In the genomic region with DNA sequence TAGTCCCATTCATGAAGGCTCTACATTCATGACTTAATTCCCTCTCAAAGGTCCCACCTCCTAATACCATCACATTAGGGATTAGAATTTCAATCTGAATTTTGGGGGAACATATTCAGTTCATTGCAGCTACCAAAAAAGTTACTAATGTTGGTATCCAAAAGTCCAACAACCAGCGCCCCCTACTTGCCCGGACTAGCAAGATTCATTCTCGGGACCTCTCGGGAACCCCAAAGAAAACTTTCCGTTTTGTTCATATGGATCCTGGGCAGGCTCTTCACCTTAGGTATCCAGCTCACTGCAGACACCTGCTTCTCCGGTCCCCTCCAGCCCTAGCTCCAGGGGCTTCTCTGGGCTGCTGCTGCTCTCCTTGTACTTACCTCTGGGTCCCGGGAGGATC, we compare ENCODE assay signal across 8 cellular contexts. TPM values are rescaled to one million over a fixed set of nuclear protein-coding genes. Genes with fewer than 3 reads are reported as not detected.
DNase-seq lines count a peak whose midpoint lies in the region; ATAC-seq and TF ChIP-seq lines count a peak whose summit lies in the region.

No MANE protein-coding gene starts in this region.

- peak; percentile 23; the same call in 1 of the 2 replicates for TF ChIP-seq RAD21 in IMR-90 (IDR thresholded peaks at IDR 0.05; ENCODE audit: low read length)

- H3K36me3 ChIP-seq in BJ (ENCODE audit: control insufficient read depth, insufficient read depth, low read length) (no peaks in the 10 kb centered on the region), IMR-90 (ENCODE audit: control insufficient read depth, insufficient read depth, low read length) (no peaks in the 10 kb centered on the region)

- no peak for TF ChIP-seq POLR2A in IMR-90 (IDR thresholded peaks at IDR 0.05; ENCODE audit: low read depth, low read length)

- H3K9ac ChIP-seq in IMR-90 (ENCODE audit: low read depth, low read length) = no peak overlapping the region

- no peaks in the 10 kb centered on the region for H3K9me1 ChIP-seq in IMR-90 (ENCODE audit: insufficient read depth, low read length)

- H2BK20ac ChIP-seq in IMR-90 (ENCODE audit: low read depth, low read length) = no peak overlapping the region; the same call in 1 of the 2 replicates

- H3K27me3 ChIP-seq in BJ (ENCODE audit: control insufficient read depth, insufficient read depth, low read length) = no peaks in the 10 kb centered on the region
- no peaks in the 10 kb centered on the region for H3K27me3 ChIP-seq in IMR-90 (ENCODE audit: control insufficient read depth, insufficient read depth, low read length)

- H3K4me1 ChIP-seq in IMR-90 (ENCODE audit: control insufficient read depth, insufficient read depth, low read length) = peaks cover 9% of the 10 kb centered on the region

- no peak overlapping the region for H2AFZ ChIP-seq in IMR-90 (replicated peaks; ENCODE audit: low read length, poor library complexity)

- CTCF ChIA-PET in BJ (lab: Yijun Ruan, JAX) = interaction anchor here (0.6 to 8.6 kb wide), 36 partner anchors 8 to 1513 kb away, joined by 3 to 143 read pairs (median 4); partner anchors contain the start of genes GRK5 and RGS10
- CTCF ChIA-PET in IMR-90 (lab: Yijun Ruan, JAX) = interaction anchor here (0.6 to 3.7 kb wide), 14 partner anchors 9 to 527 kb away, joined by 3 to 31 read pairs (median 6); partner anchors contain the start of genes BAG3 and RGS10

- no peaks in the 10 kb centered on the region for H4K20me1 ChIP-seq in IMR-90 (ENCODE audit: insufficient read depth, low read length)

- no peaks in the 10 kb centered on the region for H3K79me1 ChIP-seq in IMR-90 (ENCODE audit: low read depth in 1 of 2, low read length in 2 of 2)

- no peak overlapping the region for H3K4me3 ChIP-seq in BJ (ENCODE audit: low read depth, low read length)
- H3K4me3 ChIP-seq in IMR-90 (ENCODE audit: insufficient read depth, low read depth, low read length) = no peak overlapping the region

- no peak overlapping the region for H2BK15ac ChIP-seq in IMR-90 (ENCODE audit: low read depth, low read length)

- no peak overlapping the region for H3K56ac ChIP-seq in IMR-90 (ENCODE audit: extremely low read depth, insufficient read depth, low read length)

- 71% methylated on average over 4 of the region's 7 CpGs; no CpG with 5 or more reads in 1 of the 2 experiments for WGBS in IMR-90 (ENCODE audit: extremely low coverage in 2 of 2, insufficient read length in 1 of 2), 2 experiments

- BruUV-seq in IMR-90 (replicated peaks; lab: Mats Ljungman, UMichigan) = no TSS peak

- no peak overlapping the region for H2AK9ac ChIP-seq in IMR-90 (replicated peaks; ENCODE audit: low read depth, low read length, poor library complexity)

- dilution Hi-C loops in IMR-90 (cut with HindIII; ENCODE audit: low sequenced_read_pairs, unreplicated experiment) = no loop called here

- in situ Hi-C loops in IMR-90 (cut with MboI; ENCODE audit: low sequenced_read_pairs) = loop anchor here (5.0 to 25.0 kb wide), 3 partner anchors 249 to 664 kb away; partner anchors contain the start of gene MCMBP

- POLR2A ChIA-PET in BJ (lab: Charles Lee) = interaction anchor here (0.7 kb wide), 1 partner anchor 173 kb away, joined by 3 read pairs; no protein-coding TSS in a partner anchor
- POLR2A ChIA-PET in IMR-90 (lab: Charles Lee; ENCODE audit: unreplicated experiment) = no interaction called here

- no peak overlapping the region for H3K27ac ChIP-seq in IMR-90 (ENCODE audit: insufficient read depth, low read length)

- intact Hi-C loops in IMR-90 (cut with micrococcal nuclease) = loop anchor here (2.0 kb wide), 2 partner anchors 218 to 398 kb away; partner anchors contain the start of gene TIAL1

- no peak overlapping the region for H3K4ac ChIP-seq in IMR-90 (ENCODE audit: low read depth, low read length)

- peak overlapping the region in 1 of 2 experiments; percentile 22; a peak in 1 of 4 replicates for H4K8ac ChIP-seq in IMR-90 (ENCODE audit: low read depth in 2 of 2, low read length in 2 of 2)

- H3K4me2 ChIP-seq in IMR-90 (ENCODE audit: low read depth, low read length) = no peak overlapping the region

- DNase-seq in BJ (ENCODE audit: low read depth) (no peak), IMR-90 (no peak), left lobe of liver (ENCODE audit: low spot score) (no peak), NCI-H187 (lab: John Stamatoyannopoulos, UW) (no peak)
- DNase-seq in activated naive CD4-positive, alpha-beta T cell treated with anti-CD3 and anti-CD28 coated beads, Interleukin-2, amount 50 U/mL, for 16 hours = peak; percentile 28

- no peak overlapping the region; the same call in 1 of the 2 replicates for H3K14ac ChIP-seq in IMR-90 (replicated peaks; ENCODE audit: low read depth, low read length)

- H3K18ac ChIP-seq in IMR-90 (ENCODE audit: low read depth, low read length) = peak overlapping the region; percentile 35; the same call in 1 of the 2 replicates

- H4K5ac ChIP-seq in IMR-90 (ENCODE audit: low read depth, low read length) = no peak overlapping the region

- H3K9me3 ChIP-seq in IMR-90 (ENCODE audit: control insufficient read depth, insufficient read depth, low read length) = peaks cover 2% of the 10 kb centered on the region; the same call in 1 of the 2 replicates

- peak; percentile 35 for TF ChIP-seq CTCF in BJ (IDR thresholded peaks at IDR 0.05; ENCODE audit: insufficient read depth, low read depth, low read length)
- TF ChIP-seq CTCF in IMR-90 (conservative IDR thresholded peaks at IDR 0.05; ENCODE audit: low read depth, low read length) = peak; percentile 37

- no peak overlapping the region; the same call in 1 of the 2 replicates for H2AK5ac ChIP-seq in IMR-90 (ENCODE audit: low read depth, low read length)

- no peak overlapping the region for H2BK5ac ChIP-seq in IMR-90 (ENCODE audit: low read depth, low read length, poor library complexity, severe bottlenecking)

- H3K23ac ChIP-seq in IMR-90 (ENCODE audit: low read depth, low read length) = peak overlapping the region; percentile 41; the same call in 1 of the 2 replicates

- H2BK120ac ChIP-seq in IMR-90 (ENCODE audit: low read depth, low read length) = peak overlapping the region; percentile 10; the same call in 1 of the 2 replicates

- peak overlapping the region; percentile 13 for H4K91ac ChIP-seq in IMR-90 (ENCODE audit: insufficient read depth, low read depth, low read length)

- no peak; the same call in 1 of the 2 replicates for ATAC-seq in IMR-90 (ENCODE audit: low read depth)
- peak; percentile 36 for ATAC-seq in left lobe of liver
- ATAC-seq in HG03135 (IDR thresholded peaks at IDR 0.05; ENCODE audit: unreplicated experiment) = no peak
- no peak for ATAC-seq in GM21528 (IDR thresholded peaks at IDR 0.05; ENCODE audit: low FRiP score, unreplicated experiment)
- no peak for ATAC-seq in HG03097 (IDR thresholded peaks at IDR 0.05; ENCODE audit: low FRiP score, unreplicated experiment)

TF ChIP-seq in IMR-90, 13 proteins besides CTCF, POLR2A, EP300 and RAD21:
- TF ChIP-seq SMC3 (IDR thresholded peaks at IDR 0.05; ENCODE audit: low read depth, low read length) (0 out of 2 replicates have a peak, but pooled peaks have one; percentile 14), MXI1 (IDR thresholded peaks at IDR 0.05; ENCODE audit: borderline replicate concordance, low read depth, low read length) (no peak)
TF ChIP-seq in IMR-90: peak in this region for 1.

RNA-seq across cellular contexts. Expression of gene GRK5, which starts 8.9 kb away (rescaled TPM):
- 14.7 and 20.8 TPM in 2 replicates for polyA plus RNA-seq in BJ (2011; rRNA removed)
- 7.6 and 8.3 TPM in 2 replicates for polyA minus RNA-seq in BJ (2011; rRNA and poly(A)+ RNA removed)
- total RNA-seq in IMR-90 (2012; rRNA removed) = 11.9 and 12.9 TPM in 2 replicates
- polyA plus RNA-seq in IMR-90 (2012; rRNA removed) = 13.7 and 16.3 TPM in 2 replicates
- 14.9 and 16.1 TPM in 2 replicates for polyA plus RNA-seq in IMR-90 (2012; cell fraction: cytosol; rRNA removed)
- 13.4 and 27.1 TPM in 2 replicates for polyA plus RNA-seq in IMR-90 (2012; cell fraction: nucleus; rRNA removed; ENCODE audit: low replicate concordance)
- 8.4 TPM for total RNA-seq in left lobe of liver

RNA-seq across cellular contexts. Expression of gene PRDX3, which starts 19.8 kb away (rescaled TPM):
- polyA plus RNA-seq in BJ (2011; rRNA removed) = 280 and 336 TPM in 2 replicates
- 57.8 and 109 TPM in 2 replicates for polyA minus RNA-seq in BJ (2011; rRNA and poly(A)+ RNA removed)
- 169 and 195 TPM in 2 replicates for total RNA-seq in IMR-90 (2012; rRNA removed)
- 173 and 187 TPM in 2 replicates for polyA plus RNA-seq in IMR-90 (2012; rRNA removed)
- polyA plus RNA-seq in IMR-90 (2012; cell fraction: cytosol; rRNA removed) = 60.3 and 63.2 TPM in 2 replicates
- polyA plus RNA-seq in IMR-90 (2012; cell fraction: nucleus; rRNA removed; ENCODE audit: low replicate concordance) = 17.7 and 85.4 TPM in 2 replicates
- 157 TPM for total RNA-seq in left lobe of liver

RNA-seq across cellular contexts. Expression of gene SFXN4, which starts 32.9 kb away (rescaled TPM):
- polyA plus RNA-seq in BJ (2011; rRNA removed) (9.6 and 15.8 TPM in 2 replicates), IMR-90 (2012; rRNA removed) (10.6 and 12.5 TPM in 2 replicates)
- 5.4 and 5.9 TPM in 2 replicates for polyA minus RNA-seq in BJ (2011; rRNA and poly(A)+ RNA removed)
- total RNA-seq in IMR-90 (2012; rRNA removed) (10.6 and 12.0 TPM in 2 replicates), left lobe of liver (17.8 TPM)
- polyA plus RNA-seq in IMR-90 (2012; cell fraction: cytosol; rRNA removed) = 5.4 and 6.0 TPM in 2 replicates
- 6.3 and 26.3 TPM in 2 replicates for polyA plus RNA-seq in IMR-90 (2012; cell fraction: nucleus; rRNA removed; ENCODE audit: low replicate concordance)
